Comparison of ENCODE assay signal across 2 cellular contexts in genomic region chr15:67005294-67005996, GRCh38.
A peak's percentile ranks its signal among the peaks of the same experiment; 100 is the strongest.
TF ChIP-seq lines count a peak whose summit lies in the region.

No MANE protein-coding gene starts in this region.

TF ChIP-seq in HepG2, 621 proteins besides CTCF, POLR2A, EP300 and RAD21:
- TF ChIP-seq ZNF629 (CRISPR knock-in tag; conservative IDR thresholded peaks at IDR 0.05) (0 out of 2 replicates have a peak, but pooled peaks have one; percentile 16), NR2F6 (IDR thresholded peaks at IDR 0.05) (no peak), NR2F6 (CRISPR knock-in tag; IDR thresholded peaks at IDR 0.05) (no peak)

TF ChIP-seq in H1, 55 proteins besides CTCF, POLR2A, EP300 and RAD21:
- TF ChIP-seq KDM4A (IDR thresholded peaks at IDR 0.05; ENCODE audit: low read depth, low read length, severe bottlenecking) (no peak), RFX5 (IDR thresholded peaks at IDR 0.05; ENCODE audit: borderline replicate concordance, low read depth, low read length) (no peak), BCL11A (IDR thresholded peaks at IDR 0.05; ENCODE audit: low read depth in 2 of 2, low read length in 2 of 2) (no peak), NRF1 (IDR thresholded peaks at IDR 0.05; ENCODE audit: low read depth, low read length) (no peak), YY1 (IDR thresholded peaks at IDR 0.05; ENCODE audit: low read depth, low read length) (no peak), JUND (IDR thresholded peaks at IDR 0.05; ENCODE audit: low read length) (no peak), TCF12 (IDR thresholded peaks at IDR 0.05; ENCODE audit: low read depth, low read length) (no peak), CHD1 (IDR thresholded peaks at IDR 0.05; ENCODE audit: low read depth, low read length) (no peak), RXRA (IDR thresholded peaks at IDR 0.05; ENCODE audit: insufficient read depth, low read depth, low read length) (no peak), SIN3A (conservative IDR thresholded peaks at IDR 0.05 in 1 of 2, IDR thresholded peaks at IDR 0.05 in 1 of 2; ENCODE audit: low read depth in 1 of 2, low read length in 2 of 2) (no peak), SP4 (IDR thresholded peaks at IDR 0.05; ENCODE audit: low read length) (no peak), SRF (IDR thresholded peaks at IDR 0.05; ENCODE audit: low read depth, low read length) (no peak), KDM1A (IDR thresholded peaks at IDR 0.05; ENCODE audit: borderline replicate concordance, low read length) (no peak), SUZ12 (IDR thresholded peaks at IDR 0.05; ENCODE audit: low read length) (no peak), FOSL1 (IDR thresholded peaks at IDR 0.05; ENCODE audit: insufficient read depth, low read depth, low read length) (no peak), SP2 (IDR thresholded peaks at IDR 0.05; ENCODE audit: low read length) (no peak)
